In the genomic region with DNA sequence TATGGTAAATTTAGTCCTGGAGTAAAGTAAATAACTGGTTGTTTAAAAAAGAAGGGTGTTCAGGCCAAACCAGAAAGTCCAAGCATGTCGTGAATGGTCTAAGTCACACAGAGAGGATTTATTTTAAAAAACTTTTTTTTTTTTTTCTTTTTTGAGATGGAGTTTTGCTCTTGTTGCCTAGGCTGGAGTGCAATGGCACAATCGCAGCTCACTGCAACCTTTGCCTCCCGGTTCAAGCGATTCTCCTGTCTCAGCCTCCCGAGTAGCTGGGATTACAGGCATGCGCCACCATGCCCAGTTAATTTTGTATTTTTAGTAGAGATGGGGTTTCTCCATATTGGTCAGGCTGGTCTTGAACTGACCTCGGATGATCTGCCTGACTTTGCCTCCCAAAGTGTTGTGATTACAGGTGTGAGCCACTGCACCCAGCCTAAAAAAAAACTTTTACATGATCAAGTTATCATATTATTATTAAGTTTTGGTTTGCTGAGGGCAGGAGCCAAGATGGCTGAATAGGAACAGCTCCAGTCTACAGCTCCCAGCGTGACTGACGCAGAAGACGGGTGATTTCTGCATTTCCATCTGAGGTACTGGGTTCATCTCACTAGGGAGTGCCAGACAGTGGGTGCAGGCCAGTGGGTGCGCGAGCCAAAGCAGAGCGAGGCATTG, we compare ENCODE assay signal across 1 cellular context. TPM values are rescaled to one million over a fixed set of nuclear protein-coding genes. Genes with fewer than 3 reads are reported as not detected.
"Had no signal": no experiment of that assay in that cellular context is flagged by ENCODE, and none has a peak within 500 bp of the region (broad histone marks: within the 10 kb centered on the region; RNA-seq: fewer than 3 reads in every experiment).

No MANE protein-coding gene starts in this region.

RNA-seq across cellular contexts. Expression of gene B4GALNT1, which starts 13.1 kb away (rescaled TPM):
- total RNA-seq: bronchial epithelial cell had no signal
